19 cellular contexts compared by ENCODE assay signal in genomic region chr1:169844941-169845608, GRCh38. TPM values are rescaled to one million over a fixed set of nuclear protein-coding genes. Genes with fewer than 3 reads are reported as not detected.
A peak's percentile ranks its signal among the peaks of the same experiment; 100 is the strongest.
DNase-seq lines count a peak whose midpoint lies in the region; ATAC-seq, FAIRE-seq and TF ChIP-seq lines count a peak whose summit lies in the region.
"Had no signal": no experiment of that assay in that cellular context is flagged by ENCODE, and none has a peak within 500 bp of the region (broad histone marks: within the 10 kb centered on the region; RNA-seq: fewer than 3 reads in every experiment).

No MANE protein-coding gene starts in this region.

- no peak for TF ChIP-seq POLR2A in GM12891 (IDR thresholded peaks at IDR 0.05; ENCODE audit: low read depth, low read length)

- H3K4me3 Mint-ChIP-seq in activated naive CD4-positive, alpha-beta T cell treated with anti-CD3 and anti-CD28 coated beads, Interleukin-2, amount 10 ng/mL, durations not matched to agents 7 days and 5 days, result no peak overlapping the region
- H3K4me3 Mint-ChIP-seq in natural killer cell treated with Interleukin-12 subunit alpha and Interleukin-12 subunit beta and Interleukin-15 and Interleukin-18, amount 100 ng/mL, for 72 hours, result no peak overlapping the region
- H3K4me3 Mint-ChIP-seq: B cell; CD4-positive, alpha-beta T cell; HFFc6 had no signal

- H3K4me1 Mint-ChIP-seq in activated naive CD4-positive, alpha-beta T cell treated with anti-CD3 and anti-CD28 coated beads, Interleukin-2, amount 10 ng/mL, durations not matched to agents 7 days and 5 days, result peaks cover 13% of the 10 kb centered on the region
- H3K4me1 Mint-ChIP-seq in natural killer cell treated with Interleukin-12 subunit alpha and Interleukin-12 subunit beta and Interleukin-15 and Interleukin-18, amount 100 ng/mL, for 72 hours (ENCODE audit: low read depth in 2 of 2), result no peaks in the 10 kb centered on the region
- H3K4me1 Mint-ChIP-seq: B cell had no signal

- intact Hi-C loops in left ventricle myocardium superior (cut with micrococcal nuclease), result no loop called here

- no peak for DNase-seq in activated naive CD4-positive, alpha-beta T cell treated with anti-CD3 and anti-CD28 coated beads, Interleukin-2, amount 10 ng/mL, durations not matched to agents 7 days and 5 days
- no peak for DNase-seq in activated naive CD4-positive, alpha-beta T cell treated with anti-CD3 and anti-CD28 coated beads, Interleukin-2, amount 50 U/mL, for 16 hours
- DNase-seq in GM12891 (ENCODE audit: insufficient read length, low spot score), result no peak
- peak; percentile 14 for DNase-seq in amniotic epithelial cell (ENCODE audit: low read depth)
- DNase-seq in fibroblast of villous mesenchyme (ENCODE audit: low read depth), result peak; percentile 29
- DNase-seq in GM19239 (ENCODE audit: insufficient read length, low spot score), result no peak
- DNase-seq in natural killer cell treated with Interleukin-12 subunit alpha and Interleukin-12 subunit beta and Interleukin-15 and Interleukin-18, amount 100 ng/mL, for 72 hours (ENCODE audit: low spot score), result no peak
- no peak for DNase-seq in left ventricle myocardium superior
- DNase-seq: C1 segment of cervical spinal cord; CD4-positive, alpha-beta T cell; DMS153; DMS79 treated with DMSO at 0.1 percent for 48 hours; EL; HFFc6 had no signal

- no peak for ATAC-seq in natural killer cell treated with Interleukin-12 subunit alpha and Interleukin-12 subunit beta and Interleukin-15 and Interleukin-18, amount 100 ng/mL, for 72 hours
- ATAC-seq in left ventricle myocardium superior, result no peak

- H3K9me3 Mint-ChIP-seq in activated naive CD4-positive, alpha-beta T cell treated with anti-CD3 and anti-CD28 coated beads, Interleukin-2, amount 10 ng/mL, durations not matched to agents 7 days and 5 days, result peaks cover 2% of the 10 kb centered on the region
- peaks cover 5% of the 10 kb centered on the region for H3K9me3 Mint-ChIP-seq in natural killer cell treated with Interleukin-12 subunit alpha and Interleukin-12 subunit beta and Interleukin-15 and Interleukin-18, amount 100 ng/mL, for 72 hours

- H3K36me3 Mint-ChIP-seq in activated naive CD4-positive, alpha-beta T cell treated with anti-CD3 and anti-CD28 coated beads, Interleukin-2, amount 10 ng/mL, durations not matched to agents 7 days and 5 days, result peaks cover 80% of the 10 kb centered on the region
- H3K36me3 Mint-ChIP-seq in natural killer cell treated with Interleukin-12 subunit alpha and Interleukin-12 subunit beta and Interleukin-15 and Interleukin-18, amount 100 ng/mL, for 72 hours, result peaks cover 43% of the 10 kb centered on the region

- no peaks in the 10 kb centered on the region for H3K27me3 Mint-ChIP-seq in activated naive CD4-positive, alpha-beta T cell treated with anti-CD3 and anti-CD28 coated beads, Interleukin-2, amount 10 ng/mL, durations not matched to agents 7 days and 5 days
- no peaks in the 10 kb centered on the region for H3K27me3 Mint-ChIP-seq in natural killer cell treated with Interleukin-12 subunit alpha and Interleukin-12 subunit beta and Interleukin-15 and Interleukin-18, amount 100 ng/mL, for 72 hours
- H3K27me3 Mint-ChIP-seq: B cell; CD4-positive, alpha-beta T cell had no signal

- CTCF ChIA-PET in activated naive CD4-positive, alpha-beta T cell treated with anti-CD3 and anti-CD28 coated beads, Interleukin-2, amount 10 ng/mL, durations not matched to agents 7 days and 5 days (lab: Charles Lee), result no interaction called here

- FAIRE-seq in GM12891 (lab: Jason Lieb, UNC) (peak; percentile 5), GM19239 (lab: Jason Lieb, UNC) (no peak)
- FAIRE-seq: G401.6, GM12892, H1 had no signal

- no peak for TF ChIP-seq CTCF in fibroblast of villous mesenchyme (IDR thresholded peaks at IDR 0.05; ENCODE audit: insufficient read depth, low read depth, low read length)

- no peak overlapping the region for H3K4me3 ChIP-seq in fibroblast of villous mesenchyme (ENCODE audit: low read depth, low read length)
- H3K4me3 ChIP-seq: HAP-1 had no signal

- H3K27ac Mint-ChIP-seq in activated naive CD4-positive, alpha-beta T cell treated with anti-CD3 and anti-CD28 coated beads, Interleukin-2, amount 10 ng/mL, durations not matched to agents 7 days and 5 days, result peak overlapping the region; percentile 28
- H3K27ac Mint-ChIP-seq in natural killer cell treated with Interleukin-12 subunit alpha and Interleukin-12 subunit beta and Interleukin-15 and Interleukin-18, amount 100 ng/mL, for 72 hours, result no peak overlapping the region
- H3K27ac Mint-ChIP-seq: B cell; CD4-positive, alpha-beta T cell; HFFc6 had no signal

TF ChIP-seq in GM12891, 5 proteins besides CTCF, POLR2A, EP300 and RAD21:
- TF ChIP-seq POU2F2 (IDR thresholded peaks at IDR 0.05; ENCODE audit: low read depth, low read length) (no peak), SPI1 (IDR thresholded peaks at IDR 0.05; ENCODE audit: low read depth, low read length) (no peak), PAX5 (IDR thresholded peaks at IDR 0.05; ENCODE audit: insufficient read depth, low read length, severe bottlenecking) (no peak), TAF1 (IDR thresholded peaks at IDR 0.05; ENCODE audit: low read depth, low read length) (no peak)

RNA-seq across cellular contexts. Expression of gene SCYL3, which starts 48.6 kb away (rescaled TPM):
- polyA plus RNA-seq in GM12891 (2012; ENCODE audit: low read depth, missing spikeins), result 4.6 TPM
- total RNA-seq in fibroblast of villous mesenchyme, result 8.4 and 10.4 TPM in 2 replicates
- 10 to 100 TPM; 14.2 to 16.3 TPM for total RNA-seq in natural killer cell treated with Interleukin-12 subunit alpha and Interleukin-12 subunit beta and Interleukin-15 and Interleukin-18, amount 100 ng/mL, for 72 hours
- total RNA-seq in left ventricle myocardium superior, result 5.3 TPM

RNA-seq across cellular contexts. Expression of gene METTL18, which starts 50.4 kb away (rescaled TPM):
- 8.9 TPM for polyA plus RNA-seq in GM12891 (2012; ENCODE audit: low read depth, missing spikeins)
- 5.5 and 6.5 TPM in 2 replicates for total RNA-seq in fibroblast of villous mesenchyme
- 10 to 100 TPM in 1 of 2 donors, 1 to 10 TPM in 1; 7.9 to 10.5 TPM for total RNA-seq in natural killer cell treated with Interleukin-12 subunit alpha and Interleukin-12 subunit beta and Interleukin-15 and Interleukin-18, amount 100 ng/mL, for 72 hours
- 5.7 TPM for total RNA-seq in left ventricle myocardium superior

Comparison
In these comparisons a context has a peak if more than half of its experiments do, and no peak if none do; other contexts are left out.
1. DNase-seq: peak in amniotic epithelial cell (single experiment) and fibroblast of villous mesenchyme (single experiment); none in activated naive CD4-positive, alpha-beta T cell treated with anti-CD3 and anti-CD28 coated beads, Interleukin-2, amount 10 ng/mL, durations not matched to agents 7 days and 5 days (single experiment), activated naive CD4-positive, alpha-beta T cell treated with anti-CD3 and anti-CD28 coated beads, Interleukin-2, amount 50 U/mL, for 16 hours (single experiment), GM12891 (single experiment), GM19239 (single experiment), natural killer cell treated with Interleukin-12 subunit alpha and Interleukin-12 subunit beta and Interleukin-15 and Interleukin-18, amount 100 ng/mL, for 72 hours (single experiment) and left ventricle myocardium superior (single experiment).